In genomic region chr20:6562111-6562510, GRCh38 we compare ENCODE assay signal across 17 cellular contexts.
DNase-seq lines count a peak whose midpoint lies in the region; ATAC-seq and TF ChIP-seq lines count a peak whose summit lies in the region.
"Had no signal": no experiment of that assay in that cellular context is flagged by ENCODE, and none has a peak within 500 bp of the region (broad histone marks: within the 10 kb centered on the region; RNA-seq: fewer than 3 reads in every experiment).

No MANE protein-coding gene starts in this region.

- H3K27ac ChIP-seq in IMR-90 (ENCODE audit: insufficient read depth, low read length) = no peak overlapping the region; the same call in 1 of the 2 replicates
- peak overlapping the region; percentile 97 for H3K27ac ChIP-seq in brain microvascular endothelial cell
- H3K27ac ChIP-seq in smooth muscle cell (ENCODE audit: low read depth) = peak overlapping the region; percentile 69
- H3K27ac ChIP-seq: dorsolateral prefrontal cortex, parathyroid adenoma, thoracic aorta had no signal

- H4K5ac ChIP-seq in IMR-90 (ENCODE audit: low read depth, low read length) = no peak overlapping the region

- H2BK5ac ChIP-seq in IMR-90 (ENCODE audit: low read depth, low read length, poor library complexity, severe bottlenecking) = peak overlapping the region; percentile 92

- 0 out of 2 replicates have a peak overlapping the region, but pooled peaks have one; percentile 45 for H3K56ac ChIP-seq in IMR-90 (ENCODE audit: extremely low read depth, insufficient read depth, low read length)

- ATAC-seq in IMR-90 (ENCODE audit: low read depth) = peak; percentile 88

- intact Hi-C loops in IMR-90 (cut with micrococcal nuclease) = no loop called here

- H3K36me3 ChIP-seq in IMR-90 (ENCODE audit: control insufficient read depth, insufficient read depth, low read length) = no peaks in the 10 kb centered on the region
- no peaks in the 10 kb centered on the region for H3K36me3 ChIP-seq in brain microvascular endothelial cell (replicated peaks)
- no peaks in the 10 kb centered on the region for H3K36me3 ChIP-seq in smooth muscle cell (ENCODE audit: low read depth)
- H3K36me3 ChIP-seq: thoracic aorta had no signal

- H3K14ac ChIP-seq in IMR-90 (replicated peaks; ENCODE audit: low read depth, low read length) = peak overlapping the region; percentile 71; the same call in 1 of the 2 replicates

- TF ChIP-seq CTCF in IMR-90 (conservative IDR thresholded peaks at IDR 0.05; ENCODE audit: low read depth, low read length) = no peak
- TF ChIP-seq CTCF in brain microvascular endothelial cell (IDR thresholded peaks at IDR 0.05; ENCODE audit: low read depth, low read length, missing control alignments) = no peak
- TF ChIP-seq CTCF in smooth muscle cell (IDR thresholded peaks at IDR 0.05; ENCODE audit: borderline replicate concordance, insufficient read depth, poor library complexity, severe bottlenecking) = no peak

- DNase-seq in IMR-90 (peak; percentile 88), brain microvascular endothelial cell (peak; percentile 99), glomerular endothelial cell (ENCODE audit: extremely low read depth, low read depth, low spot score) (peak; percentile 77), smooth muscle cell (lab: John Stamatoyannopoulos, UW; ENCODE audit: unreplicated experiment) (no peak), SHP77 (lab: John Stamatoyannopoulos, UW) (no peak), nucleus accumbens (lab: John Stamatoyannopoulos, UW) (no peak), NOMO-1 treated with DMSO at 0.1 percent for 48 hours (lab: John Stamatoyannopoulos, UW; ENCODE audit: unreplicated experiment) (no peak)
- DNase-seq: activated CD4-positive, alpha-beta T cell treated with anti-CD3 and anti-CD28 coated beads, Interleukin-2, amount 10 ng/mL, durations not matched to agents 7 days and 5 days; amniotic stem cell; DND-41; dorsolateral prefrontal cortex; immature natural killer cell; NCI-H1930; Right ventricle myocardium superior; T-helper 9 cell had no signal

- in situ Hi-C loops in IMR-90 (cut with MboI; ENCODE audit: low sequenced_read_pairs) (no loop called here), brain microvascular endothelial cell (cut with HindIII; ENCODE audit: low pct_ligation_motif_present, low sequenced_read_pairs) (no loop called here)

- peaks cover 11% of the 10 kb centered on the region for H3K4me1 ChIP-seq in IMR-90 (ENCODE audit: control insufficient read depth, insufficient read depth, low read length)
- H3K4me1 ChIP-seq in smooth muscle cell (ENCODE audit: low read depth) = no peaks in the 10 kb centered on the region
- H3K4me1 ChIP-seq: parathyroid adenoma had no signal

- no peak overlapping the region for H2BK15ac ChIP-seq in IMR-90 (ENCODE audit: low read depth, low read length)

- H3K23ac ChIP-seq in IMR-90 (ENCODE audit: low read depth, low read length) = peak overlapping the region; percentile 83; the same call in 1 of the 2 replicates

- no TSS peak for BruUV-seq in IMR-90 (replicated peaks; lab: Mats Ljungman, UMichigan)

- H3K9ac ChIP-seq in IMR-90 (ENCODE audit: low read depth, low read length) (no peak overlapping the region), smooth muscle cell (ENCODE audit: low read depth) (peak overlapping the region; percentile 30)
- H3K9ac ChIP-seq: parathyroid adenoma had no signal

- H4K20me1 ChIP-seq in IMR-90 (ENCODE audit: insufficient read depth, low read length) (no peaks in the 10 kb centered on the region), smooth muscle cell (ENCODE audit: low read depth) (no peaks in the 10 kb centered on the region)

- H3K27me3 ChIP-seq in IMR-90 (ENCODE audit: control insufficient read depth, insufficient read depth, low read length) (no peaks in the 10 kb centered on the region), brain microvascular endothelial cell (replicated peaks) (no peaks in the 10 kb centered on the region), smooth muscle cell (ENCODE audit: low read depth) (no peaks in the 10 kb centered on the region)

- CTCF ChIA-PET in IMR-90 (lab: Yijun Ruan, JAX) = interaction anchor here (0.6 kb wide), 1 partner anchor 215 kb away, joined by 3 read pairs; no protein-coding TSS in a partner anchor

- H2BK120ac ChIP-seq in IMR-90 (ENCODE audit: low read depth, low read length) = peak overlapping the region; percentile 64

- TF ChIP-seq POLR2A in IMR-90 (IDR thresholded peaks at IDR 0.05; ENCODE audit: low read depth, low read length) = no peak

- H3K4me2 ChIP-seq in IMR-90 (ENCODE audit: low read depth, low read length) = peak overlapping the region; percentile 67; the same call in 1 of the 2 replicates
- H3K4me2 ChIP-seq in smooth muscle cell = peak overlapping the region; percentile 45

- no peaks in the 10 kb centered on the region for H3K79me2 ChIP-seq in smooth muscle cell (ENCODE audit: low read depth)
- H3K79me2 ChIP-seq: parathyroid adenoma had no signal

- no CpG with 5 or more reads among the region's 3 CpGs for WGBS in IMR-90 (ENCODE audit: extremely low coverage in 2 of 2, insufficient read length in 1 of 2), 2 experiments
- WGBS in smooth muscle cell (ENCODE audit: low lambda C conversion rate) = 34% methylated on average over 3 of the region's 3 CpGs

- peak overlapping the region; percentile 43; the same call in 1 of the 2 replicates for H4K91ac ChIP-seq in IMR-90 (ENCODE audit: insufficient read depth, low read depth, low read length)

- no peaks in the 10 kb centered on the region for H3K9me3 ChIP-seq in IMR-90 (ENCODE audit: control insufficient read depth, insufficient read depth, low read length)
- no peaks in the 10 kb centered on the region for H3K9me3 ChIP-seq in smooth muscle cell (replicated peaks; ENCODE audit: low read depth)
- H3K9me3 ChIP-seq: thoracic aorta had no signal

- no peak overlapping the region for H2AK5ac ChIP-seq in IMR-90 (ENCODE audit: low read depth, low read length)

- H2AFZ ChIP-seq in IMR-90 (replicated peaks; ENCODE audit: low read length, poor library complexity) = no peak overlapping the region
- no peak overlapping the region for H2AFZ ChIP-seq in smooth muscle cell (ENCODE audit: low read depth)
- H2AFZ ChIP-seq: parathyroid adenoma had no signal

- peaks cover 12% of the 10 kb centered on the region; the same call in 1 of the 2 replicates for H3K9me1 ChIP-seq in IMR-90 (ENCODE audit: insufficient read depth, low read length)

- TF ChIP-seq RAD21 in IMR-90 (IDR thresholded peaks at IDR 0.05; ENCODE audit: low read length) = no peak

- peak overlapping the region in 1 of 2 experiments; percentile 61; a peak in 1 of 4 replicates for H4K8ac ChIP-seq in IMR-90 (ENCODE audit: low read depth in 2 of 2, low read length in 2 of 2)

- dilution Hi-C loops in IMR-90 (cut with HindIII; ENCODE audit: low sequenced_read_pairs, unreplicated experiment) = no loop called here

- H2AK9ac ChIP-seq in IMR-90 (replicated peaks; ENCODE audit: low read depth, low read length, poor library complexity) = no peak overlapping the region

- peak overlapping the region; percentile 84 for H2BK20ac ChIP-seq in IMR-90 (ENCODE audit: low read depth, low read length)

- H3F3A ChIP-seq in smooth muscle cell (ENCODE audit: low read depth) = no peaks in the 10 kb centered on the region

- no peaks in the 10 kb centered on the region for H3K79me1 ChIP-seq in IMR-90 (ENCODE audit: low read depth in 1 of 2, low read length in 2 of 2)

- no peak overlapping the region for H3K18ac ChIP-seq in IMR-90 (ENCODE audit: low read depth, low read length)

- peak overlapping the region; percentile 52; the same call in 1 of the 2 replicates for H3K4ac ChIP-seq in IMR-90 (ENCODE audit: low read depth, low read length)

- H3K4me3 ChIP-seq in IMR-90 (ENCODE audit: insufficient read depth, low read depth, low read length) (no peak overlapping the region), brain microvascular endothelial cell (ENCODE audit: low read depth, low read length) (no peak overlapping the region), smooth muscle cell (no peak overlapping the region)
- H3K4me3 ChIP-seq: dorsolateral prefrontal cortex, thoracic aorta had no signal

- POLR2A ChIA-PET in IMR-90 (lab: Charles Lee; ENCODE audit: unreplicated experiment) = no interaction called here

TF ChIP-seq in IMR-90, 13 proteins besides CTCF, POLR2A, EP300 and RAD21:
- TF ChIP-seq MXI1 (IDR thresholded peaks at IDR 0.05; ENCODE audit: borderline replicate concordance, low read depth, low read length) = no peak
- peak; percentile 42; the same call in 1 of the 2 replicates for TF ChIP-seq MAZ (IDR thresholded peaks at IDR 0.05; ENCODE audit: borderline replicate concordance, low read depth, low read length)
- peak; percentile 51 for TF ChIP-seq FOS (IDR thresholded peaks at IDR 0.05; ENCODE audit: low read depth, low read length)
- no peak for TF ChIP-seq SMC3 (IDR thresholded peaks at IDR 0.05; ENCODE audit: low read depth, low read length)
- 0 out of 2 replicates have a peak, but pooled peaks have one; percentile 26 for TF ChIP-seq CEBPB (IDR thresholded peaks at IDR 0.05; ENCODE audit: low read depth, low read length)

Comparison
In these comparisons a context has a peak if more than half of its experiments do, and no peak if none do; other contexts are left out.
1. DNase-seq: peak in IMR-90 (single experiment), brain microvascular endothelial cell (single experiment) and glomerular endothelial cell (single experiment); none in smooth muscle cell (single experiment), SHP77 (0 of 2), nucleus accumbens (0 of 56) and NOMO-1 treated with DMSO at 0.1 percent for 48 hours (single experiment).